20 cellular contexts compared by ENCODE assay signal in the genomic region with DNA sequence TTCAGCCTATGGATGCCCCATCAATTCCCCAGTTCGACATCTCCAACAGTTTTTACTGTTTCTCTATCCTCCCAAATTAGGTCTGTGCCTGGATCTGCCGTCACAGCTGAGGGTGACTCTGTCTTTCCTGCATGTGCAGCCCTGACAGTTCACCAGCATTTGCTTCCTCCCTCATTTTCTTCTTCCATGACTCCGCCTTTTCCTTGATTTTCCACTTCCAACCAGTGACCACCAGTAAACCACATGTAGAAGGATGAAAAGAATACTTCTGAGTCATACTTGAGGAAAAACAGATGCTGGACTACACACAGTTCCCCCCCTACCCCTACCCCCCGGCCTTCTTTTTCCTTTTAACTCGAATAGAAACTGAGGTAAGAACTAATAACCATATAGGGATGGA.
"Had no signal": no experiment of that assay in that cellular context is flagged by ENCODE, and none has a peak within 500 bp of the region (broad histone marks: within the 10 kb centered on the region; RNA-seq: fewer than 3 reads in every experiment).

No MANE protein-coding gene starts in this region.

- DNase-seq: KBM-7, MG63, NCI-H1092, NCI-H1105 treated with DMSO at 0.1 percent for 48 hours, NCI-H1417 treated with DMSO at 0.1 percent for 48 hours, NCI-H146, NCI-H1694 treated with DMSO at 0.1 percent for 48 hours, NCI-H1930, NCI-H2081, NCI-H2107, NCI-H2227 treated with DMSO at 0.1 percent for 48 hours, NCI-H524, NCI-H526 treated with DMSO at 0.1 percent for 48 hours, NCI-H748 treated with DMSO at 0.1 percent for 48 hours, PC-3, SHP77 had no signal

- ATAC-seq: Panc1, PC-3, SK-N-SH treated with all-trans-retinoic acid at 6 μM for 48 hours had no signal

- H3K4me3 ChIP-seq: MG63 had no signal

- H3K27me3 ChIP-seq: MG63 had no signal

- H3K36me3 ChIP-seq: MG63 had no signal

- H3K27ac ChIP-seq: HL-60, RWPE1 had no signal

- H3K9me3 ChIP-seq: MG63 had no signal
